ENCODE assay signal across 8 cellular contexts in the genomic region with DNA sequence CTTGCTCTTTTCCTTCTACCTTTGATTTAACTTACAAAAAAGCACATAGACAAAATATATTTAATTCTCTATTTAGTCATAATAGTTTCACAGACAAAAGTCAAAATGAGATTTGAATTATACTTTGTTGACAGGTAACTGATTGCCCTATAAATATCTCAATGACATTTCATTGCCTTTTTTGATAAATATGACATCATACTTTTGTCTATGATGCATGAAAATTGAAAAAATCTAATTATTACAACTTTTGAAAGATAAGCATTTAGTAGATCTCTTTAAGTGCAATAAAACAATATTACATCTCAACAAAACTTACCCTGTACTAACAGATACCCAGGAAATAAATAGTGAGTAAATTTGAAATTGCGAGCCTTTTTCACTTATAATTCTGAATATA.
"Had no signal": no experiment of that assay in that cellular context is flagged by ENCODE, and none has a peak within 500 bp of the region (broad histone marks: within the 10 kb centered on the region; RNA-seq: fewer than 3 reads in every experiment).

No MANE protein-coding gene starts in this region.

- H3K9me3 Mint-ChIP-seq: IgD-negative memory B cell had no signal

- DNase-seq: GM23248, GOT3, H7, KG1 had no signal

- H3K4me3 Mint-ChIP-seq: IgD-negative memory B cell had no signal

- H3K27ac ChIP-seq: GM23248 had no signal

- H3K9ac ChIP-seq: GM23248 had no signal

- H3K36me3 ChIP-seq: HAP-1 had no signal

- ATAC-seq: HCT116 had no signal

- H3K9me3 ChIP-seq: HAP-1 had no signal

- H2AFZ ChIP-seq: GM23248 had no signal

- H3K4me3 ChIP-seq: GM23248, HAP-1 had no signal

- H3K36me3 Mint-ChIP-seq: IgD-negative memory B cell had no signal

- H3K27me3 Mint-ChIP-seq: IgD-negative memory B cell had no signal

- H3K4me1 ChIP-seq: HAP-1 had no signal

- FAIRE-seq: HTR-8/SVneo had no signal

- H3K27ac Mint-ChIP-seq: IgD-negative memory B cell had no signal
